13 cellular contexts compared by ENCODE assay signal in the genomic region with DNA sequence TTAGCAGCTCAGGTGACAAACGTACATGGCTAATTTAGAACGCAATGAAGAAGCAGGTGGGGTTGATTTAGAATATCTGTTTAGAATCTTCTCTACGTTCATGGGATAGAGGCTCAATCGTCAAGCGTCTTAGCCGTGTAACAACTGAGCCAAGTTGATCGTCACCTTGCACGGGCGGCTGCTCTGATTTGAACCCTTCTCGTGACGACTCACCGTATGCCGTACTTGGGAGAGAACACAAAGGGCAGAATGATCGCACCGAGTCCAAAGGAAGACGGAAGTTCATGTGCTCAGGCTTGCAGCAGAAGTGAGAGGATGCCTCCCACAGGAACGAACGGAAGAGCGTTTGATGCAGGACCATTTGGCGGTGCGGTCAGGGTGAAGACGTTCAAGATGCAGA.
DNase-seq lines count a peak whose midpoint lies in the region; TF ChIP-seq lines count a peak whose summit lies in the region.
"Had no signal": no experiment of that assay in that cellular context is flagged by ENCODE, and none has a peak within 500 bp of the region (broad histone marks: within the 10 kb centered on the region; RNA-seq: fewer than 3 reads in every experiment).

No MANE protein-coding gene starts in this region.

- H2BK5ac ChIP-seq in H9 (ENCODE audit: insufficient read length, low read length), result no peak overlapping the region

- no peaks in the 10 kb centered on the region for H3K27me3 ChIP-seq in H9 (ENCODE audit: insufficient read depth, low read length)

- H3K23ac ChIP-seq in H9 (ENCODE audit: insufficient read length, low read depth, low read length), result no peak overlapping the region

- H3K27ac ChIP-seq in H9 (ENCODE audit: insufficient read length, low read depth, low read length), result no peak overlapping the region
- H3K27ac ChIP-seq: A549, GM23248 had no signal

- no peaks in the 10 kb centered on the region for H3K4me1 ChIP-seq in H9 (ENCODE audit: insufficient read depth, low read length)
- H3K4me1 ChIP-seq: A549 had no signal

- H3K18ac ChIP-seq in H9 (ENCODE audit: insufficient read length, low read depth, low read length), result no peak overlapping the region

- H3K23me2 ChIP-seq in H9 (ENCODE audit: insufficient read length, low read depth, low read length, poor library complexity, severe bottlenecking), result no peaks in the 10 kb centered on the region

- H2AK5ac ChIP-seq in H9 (ENCODE audit: insufficient read length, low read length), result no peak overlapping the region

- no peak overlapping the region for H3K4ac ChIP-seq in H9 (ENCODE audit: low read depth, low read length)

- H4K8ac ChIP-seq in H9 (replicated peaks; ENCODE audit: insufficient read length, low read depth, low read length), result no peak overlapping the region

- no peaks in the 10 kb centered on the region for H3K79me2 ChIP-seq in H9 (ENCODE audit: insufficient read depth, low read length)

- H3K36me3 Mint-ChIP-seq in H9 (ENCODE audit: insufficient read depth in 1 of 3, low read depth in 3 of 3), result no peaks in the 10 kb centered on the region; a peak in 1 of 7 replicates
- no peaks in the 10 kb centered on the region for H3K36me3 Mint-ChIP-seq in neural crest cell (ENCODE audit: low read depth)
- H3K36me3 Mint-ChIP-seq in progenitor cell of endocrine pancreas (ENCODE audit: insufficient read depth), result no peaks in the 10 kb centered on the region
- H3K36me3 Mint-ChIP-seq: CD8-positive, alpha-beta T cell had no signal

- no peak overlapping the region for H2BK15ac ChIP-seq in H9 (ENCODE audit: low read depth, low read length)

- H3T11ph ChIP-seq in H9 (ENCODE audit: low read length), result no peak overlapping the region

- H3K9me3 Mint-ChIP-seq in H9 (no peaks in the 10 kb centered on the region), neural crest cell (peaks cover 4% of the 10 kb centered on the region), progenitor cell of endocrine pancreas (ENCODE audit: low read depth) (peaks cover 2% of the 10 kb centered on the region)

- peak overlapping the region; percentile 41 for H4K5ac ChIP-seq in H9 (ENCODE audit: insufficient read length, low read depth, low read length)

- no CpG with 5 or more reads among the region's 22 CpGs for WGBS in H9 (ENCODE audit: extremely low coverage, insufficient read length, low lambda C conversion rate)

- no peak overlapping the region for H4K91ac ChIP-seq in H9 (ENCODE audit: insufficient read length, low read depth, low read length)

- H3K4me3 Mint-ChIP-seq in H9, result no peak overlapping the region
- H3K4me3 Mint-ChIP-seq in neural crest cell, result no peak overlapping the region
- H3K4me3 Mint-ChIP-seq in progenitor cell of endocrine pancreas (ENCODE audit: low read depth), result no peak overlapping the region
- H3K4me3 Mint-ChIP-seq: CD8-positive, alpha-beta T cell had no signal

- H3K4me1 Mint-ChIP-seq in H9, result no peaks in the 10 kb centered on the region
- no peaks in the 10 kb centered on the region for H3K4me1 Mint-ChIP-seq in neural crest cell
- no peaks in the 10 kb centered on the region for H3K4me1 Mint-ChIP-seq in progenitor cell of endocrine pancreas (ENCODE audit: low read depth)

- H3K4me2 ChIP-seq in H9 (ENCODE audit: insufficient read depth, insufficient read length, low read length), result no peak overlapping the region
- H3K4me2 ChIP-seq: A549 had no signal

- H3K27ac Mint-ChIP-seq in H9, result no peak overlapping the region
- H3K27ac Mint-ChIP-seq in neural crest cell (ENCODE audit: unreplicated experiment), result peak overlapping the region; percentile 2
- no peak overlapping the region for H3K27ac Mint-ChIP-seq in progenitor cell of endocrine pancreas
- H3K27ac Mint-ChIP-seq: CD8-positive, alpha-beta T cell had no signal

- H3K9ac ChIP-seq in H9 (ENCODE audit: extremely low read depth, insufficient read length, low read length), result no peak overlapping the region
- H3K9ac ChIP-seq: GM23248 had no signal

- no peak overlapping the region for H3K14ac ChIP-seq in H9 (ENCODE audit: insufficient read depth, low read length)

- TF ChIP-seq CTCF in H9 (conservative IDR thresholded peaks at IDR 0.05) (no peak), neural crest cell (conservative IDR thresholded peaks at IDR 0.05) (no peak), progenitor cell of endocrine pancreas (IDR thresholded peaks at IDR 0.05; ENCODE audit: unreplicated experiment) (no peak)

- H4K20me1 ChIP-seq in H9 (ENCODE audit: control insufficient read depth, insufficient read depth, insufficient read length), result no peaks in the 10 kb centered on the region

- H2BK12ac ChIP-seq in H9 (ENCODE audit: insufficient read length, low read depth, low read length), result no peak overlapping the region

- no peak overlapping the region for H2AFZ ChIP-seq in H9 (ENCODE audit: low read length)
- H2AFZ ChIP-seq: GM23248 had no signal

- H3K56ac ChIP-seq in H9 (ENCODE audit: insufficient read length, low read depth, low read length), result no peak overlapping the region

- no peak overlapping the region for H2BK20ac ChIP-seq in H9 (ENCODE audit: low read depth, low read length, poor library complexity, severe bottlenecking)

- H3K27me3 Mint-ChIP-seq in H9 (ENCODE audit: low read depth), result peaks cover 4% of the 10 kb centered on the region
- peaks cover 10% of the 10 kb centered on the region for H3K27me3 Mint-ChIP-seq in neural crest cell (ENCODE audit: low read depth)
- peaks cover 12% of the 10 kb centered on the region for H3K27me3 Mint-ChIP-seq in progenitor cell of endocrine pancreas

- no peaks in the 10 kb centered on the region for H3K9me3 ChIP-seq in H9 (ENCODE audit: control insufficient read depth, low read depth, low read length)
- H3K9me3 ChIP-seq: A549 had no signal

- H3K79me1 ChIP-seq in H9 (ENCODE audit: insufficient read depth, low read depth, low read length, poor library complexity, severe bottlenecking), result no peaks in the 10 kb centered on the region

- no peak overlapping the region for H2BK120ac ChIP-seq in H9 (ENCODE audit: low read depth, low read length, poor library complexity, severe bottlenecking)

- DNase-seq in DMS79 (lab: John Stamatoyannopoulos, UW) (peak; percentile 29), H9 (no peak), neural crest cell (ENCODE audit: low read depth, low spot score) (no peak), A172 (ENCODE audit: low spot score) (no peak), progenitor cell of endocrine pancreas (ENCODE audit: low spot score, unreplicated experiment) (no peak)
- no peak for DNase-seq in activated T-cell treated with anti-CD3 and anti-CD28 coated beads, Interleukin-2, amount 50 U/mL, for 48 hours
- DNase-seq: AML-193; Calu3; CD8-positive, alpha-beta T cell; GDM1; GM23248; HCEC 1CT had no signal
